8 cellular contexts compared by ENCODE assay signal in the genomic region with DNA sequence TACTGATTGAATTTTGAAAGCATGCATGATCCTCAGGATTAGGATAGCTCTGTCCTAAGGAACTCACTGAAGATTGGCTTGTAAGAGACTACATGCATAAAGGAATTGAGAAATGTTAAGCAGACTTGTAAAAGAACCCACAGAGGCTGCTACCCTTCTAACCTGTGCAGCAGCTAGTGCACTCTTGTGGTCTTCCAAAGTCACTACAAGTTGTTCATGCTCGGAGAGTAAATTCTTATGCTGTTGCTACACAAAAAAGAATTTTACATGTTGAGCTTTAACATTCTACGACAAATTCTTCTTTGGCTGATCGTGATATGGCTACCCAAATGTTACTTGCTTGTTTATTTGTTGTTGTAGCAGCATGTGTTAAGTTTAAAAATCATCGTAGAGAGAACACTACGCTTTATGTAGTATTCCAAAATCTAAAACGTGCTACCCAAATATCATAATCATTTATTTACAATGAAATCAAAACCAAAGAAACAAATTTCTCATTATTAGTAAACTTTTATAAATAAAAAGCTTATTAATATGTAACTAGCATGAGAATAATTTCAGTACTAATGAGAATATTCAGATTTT. TPM values are rescaled to one million over a fixed set of nuclear protein-coding genes. Genes with fewer than 3 reads are reported as not detected.
A peak's percentile ranks its signal among the peaks of the same experiment; 100 is the strongest.
DNase-seq lines count a peak whose midpoint lies in the region; ATAC-seq and TF ChIP-seq lines count a peak whose summit lies in the region.

No MANE protein-coding gene starts in this region.

- H3K9me3 Mint-ChIP-seq in endothelial cell (ENCODE audit: unreplicated experiment) (no peaks in the 10 kb centered on the region), nephron progenitor cell (no peaks in the 10 kb centered on the region)
- H3K9me3 Mint-ChIP-seq in natural killer cell treated with Interleukin-12 subunit alpha and Interleukin-12 subunit beta and Interleukin-15 and Interleukin-18, amount 100 ng/mL, for 72 hours, result no peaks in the 10 kb centered on the region

- in situ Hi-C loops in KBM-7 (cut with MboI; ENCODE audit: low pct_unique_long_range_greater_than_20kb, low sequenced_read_pairs), result loop anchor here (25.0 kb wide), 1 partner anchor 103 kb away; no protein-coding TSS in a partner anchor

- no peak overlapping the region for H3K4me3 Mint-ChIP-seq in endothelial cell (ENCODE audit: unreplicated experiment)
- no peak overlapping the region for H3K4me3 Mint-ChIP-seq in nephron progenitor cell
- no peak overlapping the region for H3K4me3 Mint-ChIP-seq in natural killer cell treated with Interleukin-12 subunit alpha and Interleukin-12 subunit beta and Interleukin-15 and Interleukin-18, amount 100 ng/mL, for 72 hours

- H3K4me1 Mint-ChIP-seq in endothelial cell (ENCODE audit: unreplicated experiment) (peaks cover 15% of the 10 kb centered on the region), nephron progenitor cell (peaks cover 7% of the 10 kb centered on the region)
- H3K4me1 Mint-ChIP-seq in natural killer cell treated with Interleukin-12 subunit alpha and Interleukin-12 subunit beta and Interleukin-15 and Interleukin-18, amount 100 ng/mL, for 72 hours (ENCODE audit: low read depth in 2 of 2), result no peaks in the 10 kb centered on the region

- H3K27me3 Mint-ChIP-seq in endothelial cell (ENCODE audit: unreplicated experiment) (no peaks in the 10 kb centered on the region), nephron progenitor cell (ENCODE audit: low read depth, poor library complexity) (peaks cover 3% of the 10 kb centered on the region)
- H3K27me3 Mint-ChIP-seq in natural killer cell treated with Interleukin-12 subunit alpha and Interleukin-12 subunit beta and Interleukin-15 and Interleukin-18, amount 100 ng/mL, for 72 hours, result no peaks in the 10 kb centered on the region

- TF ChIP-seq CTCF in endothelial cell (IDR thresholded peaks at IDR 0.05; ENCODE audit: unreplicated experiment) (peak; percentile 66), nephron progenitor cell (IDR thresholded peaks at IDR 0.05) (peak; percentile 79)

- DNase-seq in GM03348 (ENCODE audit: low spot score) (peak; percentile 58), KBM-7 (peak; percentile 57), OCI-M1 (lab: John Stamatoyannopoulos, UW) (peak; percentile 44), endothelial cell (ENCODE audit: low spot score) (peak; percentile 18), nephron progenitor cell (no peak)
- DNase-seq in natural killer cell treated with Interleukin-12 subunit alpha and Interleukin-12 subunit beta and Interleukin-15 and Interleukin-18, amount 100 ng/mL, for 72 hours (ENCODE audit: low spot score), result no peak
- DNase-seq in stimulated activated CD4-positive, alpha-beta T cell treated with anti-CD3 and anti-CD28 coated beads, Interleukin-12 subunit alpha, Interleukin-12 subunit beta, amount 100 ng/mL, for 4 hours, result no peak

- peak; percentile 78 for ATAC-seq in GM21717 (IDR thresholded peaks at IDR 0.05; ENCODE audit: unreplicated experiment)
- ATAC-seq in natural killer cell treated with Interleukin-12 subunit alpha and Interleukin-12 subunit beta and Interleukin-15 and Interleukin-18, amount 100 ng/mL, for 72 hours, result no peak

- peaks cover 7% of the 10 kb centered on the region for H3K36me3 Mint-ChIP-seq in endothelial cell (ENCODE audit: low read depth, unreplicated experiment)
- peaks cover 49% of the 10 kb centered on the region for H3K36me3 Mint-ChIP-seq in nephron progenitor cell (ENCODE audit: low read depth)
- peaks cover 18% of the 10 kb centered on the region for H3K36me3 Mint-ChIP-seq in natural killer cell treated with Interleukin-12 subunit alpha and Interleukin-12 subunit beta and Interleukin-15 and Interleukin-18, amount 100 ng/mL, for 72 hours

- H3K27ac Mint-ChIP-seq in endothelial cell (ENCODE audit: unreplicated experiment) (no peak overlapping the region), nephron progenitor cell (no peak overlapping the region)
- no peak overlapping the region for H3K27ac Mint-ChIP-seq in natural killer cell treated with Interleukin-12 subunit alpha and Interleukin-12 subunit beta and Interleukin-15 and Interleukin-18, amount 100 ng/mL, for 72 hours

RNA-seq across cellular contexts. Expression of gene GOLIM4, which starts 55.0 kb away (rescaled TPM):
- total RNA-seq in endothelial cell (ENCODE audit: unreplicated experiment), result 35.9 TPM
- total RNA-seq in natural killer cell treated with Interleukin-12 subunit alpha and Interleukin-12 subunit beta and Interleukin-15 and Interleukin-18, amount 100 ng/mL, for 72 hours, result 10 to 100 TPM; 16.2 to 21.5 TPM

Comparison
In these comparisons a context has a peak if more than half of its experiments do, and no peak if none do; other contexts are left out.
1. DNase-seq: peak in GM03348 (single experiment), KBM-7 (single experiment), OCI-M1 (single experiment) and endothelial cell (single experiment); none in nephron progenitor cell (single experiment), natural killer cell treated with Interleukin-12 subunit alpha and Interleukin-12 subunit beta and Interleukin-15 and Interleukin-18, amount 100 ng/mL, for 72 hours (single experiment) and stimulated activated CD4-positive, alpha-beta T cell treated with anti-CD3 and anti-CD28 coated beads, Interleukin-12 subunit alpha, Interleukin-12 subunit beta, amount 100 ng/mL, for 4 hours (single experiment).